12 cellular contexts compared by ENCODE assay signal in the genomic region with DNA sequence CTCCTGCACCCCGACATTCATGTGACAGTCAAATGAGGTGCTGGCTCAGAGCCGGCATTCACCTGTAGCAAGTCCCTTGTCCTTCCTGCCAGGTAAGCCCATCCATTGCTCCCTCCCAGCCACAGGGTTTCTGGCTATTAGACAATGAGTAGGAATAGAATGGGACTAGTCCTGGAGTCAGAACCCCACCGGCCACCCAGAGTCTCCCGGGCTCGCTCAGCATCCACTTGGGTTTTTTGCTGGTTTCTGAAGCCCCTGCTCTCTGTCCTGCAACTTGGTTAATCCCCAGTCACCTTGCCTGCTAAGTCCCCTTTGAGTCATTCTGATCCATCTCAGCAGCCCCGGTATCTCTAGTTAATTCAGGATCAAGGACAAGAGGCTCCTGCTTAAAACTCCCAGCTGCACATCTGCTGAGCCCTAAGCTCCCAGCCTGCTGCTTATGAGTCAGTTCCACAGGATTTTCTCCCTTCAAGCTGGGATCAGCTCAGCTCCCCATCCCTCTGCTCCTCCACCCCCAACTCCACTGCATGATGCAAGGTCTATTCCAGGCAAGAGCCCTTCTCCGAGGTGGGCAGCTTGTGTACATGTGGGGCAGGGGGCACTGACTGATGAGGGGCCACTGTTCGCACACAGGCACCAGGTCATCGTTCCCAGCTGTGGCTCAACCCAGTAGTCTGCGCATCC. TPM values are rescaled to one million over a fixed set of nuclear protein-coding genes. Genes with fewer than 3 reads are reported as not detected.
DNase-seq lines count a peak whose midpoint lies in the region; ATAC-seq, FAIRE-seq and TF ChIP-seq lines count a peak whose summit lies in the region.
"Had no signal": no experiment of that assay in that cellular context is flagged by ENCODE, and none has a peak within 500 bp of the region (broad histone marks: within the 10 kb centered on the region; RNA-seq: fewer than 3 reads in every experiment).

No MANE protein-coding gene starts in this region.

- H3K27ac Mint-ChIP-seq in activated CD8-positive, alpha-beta T cell treated with anti-CD3 and anti-CD28 coated beads, Interleukin-2, amount 10 ng/mL, durations not matched to agents 7 days and 5 days = peak overlapping the region; percentile 14
- no peak overlapping the region for H3K27ac Mint-ChIP-seq in activated CD8-positive, alpha-beta T cell treated with anti-CD3 and anti-CD28 coated beads for 36 hours

- DNase-seq in activated CD8-positive, alpha-beta T cell treated with anti-CD3 and anti-CD28 coated beads, Interleukin-2, amount 10 ng/mL, durations not matched to agents 7 days and 5 days = no peak
- no peak for DNase-seq in activated CD8-positive, alpha-beta T cell treated with anti-CD3 and anti-CD28 coated beads for 36 hours
- peak; percentile 68 for DNase-seq in hepatocyte (ENCODE audit: low spot score)
- DNase-seq in urothelium cell line (ENCODE audit: low spot score) = peak; percentile 82
- no peak for DNase-seq in NCI-H146 treated with DMSO at 0.1 percent for 48 hours (lab: John Stamatoyannopoulos, UW; ENCODE audit: unreplicated experiment)
- DNase-seq: activated T-cell treated with anti-CD3 and anti-CD28 coated beads for 4 hours; effector CD8-positive, alpha-beta T cell; SHP77 had no signal

- peaks cover 34% of the 10 kb centered on the region for H3K4me1 ChIP-seq in hepatocyte (ENCODE audit: insufficient read depth)

- intact Hi-C loops in activated CD8-positive, alpha-beta T cell treated with anti-CD3 and anti-CD28 coated beads for 36 hours (cut with micrococcal nuclease) = no loop called here

- H3K27me3 Mint-ChIP-seq in activated CD8-positive, alpha-beta T cell treated with anti-CD3 and anti-CD28 coated beads, Interleukin-2, amount 10 ng/mL, durations not matched to agents 7 days and 5 days (ENCODE audit: low read depth) = peaks cover 27% of the 10 kb centered on the region
- H3K27me3 Mint-ChIP-seq in activated CD8-positive, alpha-beta T cell treated with anti-CD3 and anti-CD28 coated beads for 36 hours = peaks cover 21% of the 10 kb centered on the region

- POLR2A ChIA-PET in activated CD8-positive, alpha-beta T cell treated with anti-CD3 and anti-CD28 coated beads, Interleukin-2, amount 10 ng/mL, durations not matched to agents 7 days and 5 days (lab: Charles Lee) = interaction anchor here (1.1 to 2.1 kb wide), 4 partner anchors 10 to 29 kb away, joined by 3 to 7 read pairs (median 4); a partner anchor contains a TSS
- POLR2A ChIA-PET in activated CD8-positive, alpha-beta T cell treated with anti-CD3 and anti-CD28 coated beads for 36 hours (lab: Charles Lee) = interaction anchor here (0.7 to 1.5 kb wide), 2 partner anchors 127 to 129 kb away, joined by 3 read pairs; no protein-coding TSS in a partner anchor

- H3K4me3 Mint-ChIP-seq in activated CD8-positive, alpha-beta T cell treated with anti-CD3 and anti-CD28 coated beads, Interleukin-2, amount 10 ng/mL, durations not matched to agents 7 days and 5 days = no peak overlapping the region
- no peak overlapping the region for H3K4me3 Mint-ChIP-seq in activated CD8-positive, alpha-beta T cell treated with anti-CD3 and anti-CD28 coated beads for 36 hours

- peak; percentile 98 for FAIRE-seq in urothelium cell line (lab: Jason Lieb, UNC)

- H4K20me1 ChIP-seq in hepatocyte (ENCODE audit: insufficient read depth, poor library complexity, severe bottlenecking) = no peaks in the 10 kb centered on the region

- TF ChIP-seq CTCF in activated CD8-positive, alpha-beta T cell treated with anti-CD3 and anti-CD28 coated beads for 36 hours (IDR thresholded peaks at IDR 0.05) = no peak
- TF ChIP-seq CTCF in hepatocyte (IDR thresholded peaks at IDR 0.05; ENCODE audit: poor library complexity) = no peak

- TF ChIP-seq POLR2A in GM18505 (IDR thresholded peaks at IDR 0.05; ENCODE audit: borderline replicate concordance, extremely low read depth, insufficient read depth, insufficient read length) = no peak

- CTCF ChIA-PET in activated CD8-positive, alpha-beta T cell treated with anti-CD3 and anti-CD28 coated beads, Interleukin-2, amount 10 ng/mL, durations not matched to agents 7 days and 5 days (lab: Charles Lee) = interaction anchor here (0.9 to 5.2 kb wide), 5 partner anchors 11 to 130 kb away, joined by 3 to 40 read pairs (median 3); no protein-coding TSS in a partner anchor
- CTCF ChIA-PET in activated CD8-positive, alpha-beta T cell treated with anti-CD3 and anti-CD28 coated beads for 36 hours (lab: Charles Lee) = interaction anchor here (0.7 to 6.7 kb wide), 5 partner anchors 8 to 289 kb away, joined by 3 to 44 read pairs (median 4); no protein-coding TSS in a partner anchor

- no peaks in the 10 kb centered on the region for H3K79me2 ChIP-seq in hepatocyte

- 80% methylated on average over 10 of the region's 10 CpGs for WGBS in hepatocyte (ENCODE audit: low lambda C conversion rate, missing lambda C conversion rate)

- peak overlapping the region; percentile 16 for H3K27ac ChIP-seq in angular gyrus (ENCODE audit: low read depth, low read length)
- peak overlapping the region; percentile 74 for H3K27ac ChIP-seq in hepatocyte
- H3K27ac ChIP-seq: 22Rv1 had no signal

- no peaks in the 10 kb centered on the region for H3K9me3 ChIP-seq in hepatocyte (ENCODE audit: low read depth)

- no peaks in the 10 kb centered on the region for H3K36me3 ChIP-seq in hepatocyte (replicated peaks; ENCODE audit: insufficient read depth, low read depth)

- H3K9me2 ChIP-seq in hepatocyte (replicated peaks; ENCODE audit: insufficient read depth) = no peaks in the 10 kb centered on the region

- no peak overlapping the region for H3K4me3 ChIP-seq in hepatocyte

- H2AFZ ChIP-seq in hepatocyte = no peak overlapping the region

- H3K27me3 ChIP-seq in hepatocyte = no peaks in the 10 kb centered on the region

- no peak for ATAC-seq in activated CD8-positive, alpha-beta T cell treated with anti-CD3 and anti-CD28 coated beads, Interleukin-2, amount 10 ng/mL, durations not matched to agents 7 days and 5 days
- no peak for ATAC-seq in activated CD8-positive, alpha-beta T cell treated with anti-CD3 and anti-CD28 coated beads for 36 hours
- no peak for ATAC-seq in HG03196 (IDR thresholded peaks at IDR 0.05; ENCODE audit: unreplicated experiment)
- ATAC-seq in GM18505 (IDR thresholded peaks at IDR 0.05; ENCODE audit: unreplicated experiment) = no peak

- H3K36me3 Mint-ChIP-seq in activated CD8-positive, alpha-beta T cell treated with anti-CD3 and anti-CD28 coated beads, Interleukin-2, amount 10 ng/mL, durations not matched to agents 7 days and 5 days (ENCODE audit: low read depth) = no peaks in the 10 kb centered on the region
- no peaks in the 10 kb centered on the region for H3K36me3 Mint-ChIP-seq in activated CD8-positive, alpha-beta T cell treated with anti-CD3 and anti-CD28 coated beads for 36 hours (ENCODE audit: low read depth)

- peak overlapping the region; percentile 12 for H3K4me2 ChIP-seq in hepatocyte

- H3K9me3 Mint-ChIP-seq in activated CD8-positive, alpha-beta T cell treated with anti-CD3 and anti-CD28 coated beads, Interleukin-2, amount 10 ng/mL, durations not matched to agents 7 days and 5 days (ENCODE audit: insufficient read depth) = no peaks in the 10 kb centered on the region
- H3K9me3 Mint-ChIP-seq in activated CD8-positive, alpha-beta T cell treated with anti-CD3 and anti-CD28 coated beads for 36 hours = no peaks in the 10 kb centered on the region

- peaks cover 37% of the 10 kb centered on the region for H3K4me1 Mint-ChIP-seq in activated CD8-positive, alpha-beta T cell treated with anti-CD3 and anti-CD28 coated beads, Interleukin-2, amount 10 ng/mL, durations not matched to agents 7 days and 5 days (ENCODE audit: low read depth)
- H3K4me1 Mint-ChIP-seq in activated CD8-positive, alpha-beta T cell treated with anti-CD3 and anti-CD28 coated beads for 36 hours (ENCODE audit: low read depth) = peaks cover 25% of the 10 kb centered on the region

RNA-seq across cellular contexts. Expression of a gene that starts 19.9 kb away (rescaled TPM):
- total RNA-seq in activated CD8-positive, alpha-beta T cell treated with anti-CD3 and anti-CD28 coated beads, Interleukin-2, amount 10 ng/mL, durations not matched to agents 7 days and 5 days = 10 to 100 TPM; 46.3 to 48.7 TPM
- 10 to 100 TPM; 69.5 to 70.0 TPM for total RNA-seq in activated CD8-positive, alpha-beta T cell treated with anti-CD3 and anti-CD28 coated beads for 36 hours
- total RNA-seq in hepatocyte = 21.9 and 35.1 TPM in 2 replicates
- 44.2 and 50.4 TPM in 2 replicates for polyA plus RNA-seq in hepatocyte

Comparison
In these comparisons a context has a peak if more than half of its experiments do, and no peak if none do; other contexts are left out.
1. DNase-seq: peak in hepatocyte (single experiment) and urothelium cell line (single experiment); none in activated CD8-positive, alpha-beta T cell treated with anti-CD3 and anti-CD28 coated beads, Interleukin-2, amount 10 ng/mL, durations not matched to agents 7 days and 5 days (single experiment), activated CD8-positive, alpha-beta T cell treated with anti-CD3 and anti-CD28 coated beads for 36 hours (single experiment) and NCI-H146 treated with DMSO at 0.1 percent for 48 hours (single experiment).